25 cellular contexts compared by ENCODE assay signal in genomic region chr1:33231166-33231565, GRCh38. TPM values are rescaled to one million over a fixed set of nuclear protein-coding genes. Genes with fewer than 3 reads are reported as not detected.
A peak's percentile ranks its signal among the peaks of the same experiment; 100 is the strongest.
DNase-seq lines count a peak whose midpoint lies in the region; ATAC-seq, FAIRE-seq and TF ChIP-seq lines count a peak whose summit lies in the region.
"Had no signal": no experiment of that assay in that cellular context is flagged by ENCODE, and none has a peak within 500 bp of the region (broad histone marks: within the 10 kb centered on the region; RNA-seq: fewer than 3 reads in every experiment).

No MANE protein-coding gene starts in this region.

- H3K4me1 ChIP-seq in right atrium auricular region (peaks cover 0 to 18% of the 10 kb centered on the region in 2 donors), keratinocyte (ENCODE audit: control insufficient read depth, extremely low read depth, insufficient read depth, low read length) (peaks cover 14% of the 10 kb centered on the region), tibial nerve (peaks cover 0 to 7% (median 0%) of the 10 kb centered on the region in 4 donors)
- H3K4me1 ChIP-seq: A549, BE2C had no signal

- H3K4me3 ChIP-seq in right atrium auricular region, result no peak overlapping the region
- H3K4me3 ChIP-seq in keratinocyte (ENCODE audit: control insufficient read depth in 2 of 3, extremely low read depth in 1 of 3, insufficient read depth in 2 of 3, low read depth in 1 of 3, low read length in 3 of 3), result no peak overlapping the region
- H3K4me3 ChIP-seq in tibial nerve, result no peak overlapping the region
- H3K4me3 ChIP-seq: A549; BLaER1 treated with 17β-estradiol and CSF1 and Interleukin-3, amounts not matched to agents 10 nM and 100 nM; GM12878 had no signal

- H3K9me3 ChIP-seq in right atrium auricular region (no peaks in the 10 kb centered on the region), keratinocyte (ENCODE audit: control insufficient read depth, low read depth, low read length) (no peaks in the 10 kb centered on the region), tibial nerve (no peaks in the 10 kb centered on the region)
- H3K9me3 ChIP-seq: A549, BE2C had no signal

- dilution Hi-C loops in keratinocyte (cut with MboI; ENCODE audit: extremely low pct_ligation_motif_present, low sequenced_read_pairs), result no loop called here

- H2AFZ ChIP-seq in keratinocyte (ENCODE audit: control insufficient read depth, low read length), result no peak overlapping the region

- no peak overlapping the region for H3K4me2 ChIP-seq in keratinocyte (ENCODE audit: control insufficient read depth, extremely low read depth, insufficient read depth, low read depth, low read length)
- H3K4me2 ChIP-seq: A549; BLaER1 treated with 17β-estradiol and CSF1 and Interleukin-3, amounts not matched to agents 10 nM and 100 nM had no signal

- WGBS in tibial nerve, 2 donors, result 85 to 87% methylated on average over 7 of the region's 7 CpGs

- H3K27me3 ChIP-seq in right atrium auricular region (no peaks in the 10 kb centered on the region), keratinocyte (ENCODE audit: control insufficient read depth, extremely low read depth, insufficient read depth, low read length) (no peaks in the 10 kb centered on the region), tibial nerve (no peaks in the 10 kb centered on the region)
- H3K27me3 ChIP-seq: BE2C; BLaER1 treated with 17β-estradiol and CSF1 and Interleukin-3, amounts not matched to agents 10 nM and 100 nM had no signal

- no peaks in the 10 kb centered on the region for H4K20me1 ChIP-seq in keratinocyte (ENCODE audit: control insufficient read depth, extremely low read depth, insufficient read depth, low read length)
- H4K20me1 ChIP-seq: BLaER1 treated with 17β-estradiol and CSF1 and Interleukin-3, amounts not matched to agents 10 nM and 100 nM had no signal

- no peak for TF ChIP-seq EP300 in tibial nerve (IDR thresholded peaks at IDR 0.05)

- H3K27ac ChIP-seq in right atrium auricular region (no peak overlapping the region), keratinocyte (ENCODE audit: control insufficient read depth, insufficient read depth, low read length) (no peak overlapping the region), tibial nerve (no peak overlapping the region)
- H3K27ac ChIP-seq: A549; BLaER1 treated with 17β-estradiol and CSF1 and Interleukin-3, amounts not matched to agents 10 nM and 100 nM had no signal

- TF ChIP-seq POLR2A in tibial nerve (IDR thresholded peaks at IDR 0.05), result no peak

- intact Hi-C loops in left ventricle myocardium superior (cut with micrococcal nuclease), result no loop called here

- H3K36me3 ChIP-seq in right atrium auricular region (no peaks in the 10 kb centered on the region), keratinocyte (ENCODE audit: control insufficient read depth in 2 of 2, extremely low read depth in 1 of 2, insufficient read depth in 2 of 2, low read length in 2 of 2) (no peaks in the 10 kb centered on the region), tibial nerve (no peaks in the 10 kb centered on the region)
- H3K36me3 ChIP-seq: BE2C; BLaER1 treated with 17β-estradiol and CSF1 and Interleukin-3, amounts not matched to agents 10 nM and 100 nM had no signal

- no peaks in the 10 kb centered on the region for H3K9me1 ChIP-seq in keratinocyte (ENCODE audit: control insufficient read depth, extremely low read depth, insufficient read depth, low read length)

- DNase-seq in right atrium auricular region (ENCODE audit: low spot score) (peak; percentile 5), left ventricle myocardium superior (no peak), amniotic epithelial cell (ENCODE audit: low read depth) (peak; percentile 67), keratinocyte (ENCODE audit: low read depth, low spot score) (no peak), UCSD-AML1 (lab: John Stamatoyannopoulos, UW; ENCODE audit: unreplicated experiment) (no peak), tibial nerve (ENCODE audit: low spot score in 2 of 2) (no peak)
- DNase-seq: 8988T; ACHN; AML-193; BE2C; CD4-positive, alpha-beta T cell; CD8-positive, alpha-beta memory T cell; DMS 273 treated with DMSO at 0.1 percent for 48 hours; DMS79; EL; GDM1; GOT3; HCEC 1CT had no signal

- ATAC-seq in left ventricle myocardium superior (no peak), HG03025 (IDR thresholded peaks at IDR 0.05; ENCODE audit: low FRiP score, unreplicated experiment) (no peak)
- ATAC-seq: A549, GM12878 had no signal

- H3K9ac ChIP-seq in keratinocyte (ENCODE audit: control insufficient read depth, extremely low read depth, insufficient read depth, low read length), result no peak overlapping the region
- H3K9ac ChIP-seq: BLaER1 treated with 17β-estradiol and CSF1 and Interleukin-3, amounts not matched to agents 10 nM and 100 nM had no signal

- FAIRE-seq in keratinocyte (lab: Jason Lieb, UNC), result peak; percentile 20
- FAIRE-seq: A549, D721Med, GM12878, GM18507, H54 had no signal

- TF ChIP-seq CTCF in right atrium auricular region (IDR thresholded peaks at IDR 0.05), result no peak
- no peak for TF ChIP-seq CTCF in keratinocyte (optimal IDR thresholded peaks at IDR 0.05 in 1 of 3, IDR thresholded peaks at IDR 0.05 in 1 of 3, conservative IDR thresholded peaks at IDR 0.05 in 1 of 3; ENCODE audit: extremely low read depth in 1 of 3, insufficient read depth in 2 of 3, low read length in 3 of 3)
- TF ChIP-seq CTCF in tibial nerve (IDR thresholded peaks at IDR 0.05), result no peak

- H3K79me2 ChIP-seq in keratinocyte (ENCODE audit: control insufficient read depth, insufficient read depth, low read length), result no peaks in the 10 kb centered on the region

RNA-seq across cellular contexts. Expression of gene ZNF362, which starts 25.1 kb away (rescaled TPM):
- 10 to 100 TPM; 23.5 to 50.5 TPM for total RNA-seq in right atrium auricular region
- total RNA-seq in left ventricle myocardium superior, result 37.8 TPM
- 2.2 to 3.1 TPM (median 2.3 TPM) in 3 replicates for polyA plus RNA-seq in keratinocyte
- polyA plus RNA-seq in keratinocyte (2011; ENCODE audit: low read depth), result 1.2 TPM
- polyA plus RNA-seq in keratinocyte (2011; cell fraction: cytosol; rRNA removed), result 2.0 and 3.2 TPM in 2 replicates
- polyA plus RNA-seq in keratinocyte (2011; cell fraction: nucleus; rRNA removed), result 2.6 and 4.4 TPM in 2 replicates
- 2.8 and 6.0 TPM in 2 replicates for polyA plus RNA-seq in keratinocyte (2012; ENCODE audit: low replicate concordance)
- polyA minus RNA-seq in keratinocyte, result 5.6 to 10.1 TPM (median 9.1 TPM) in 3 replicates
- 10.9 TPM for polyA minus RNA-seq in keratinocyte (2011; cell fraction: cytosol; rRNA and poly(A)+ RNA removed)
- 2.0 and 3.7 TPM in 2 replicates for polyA minus RNA-seq in keratinocyte (2011; cell fraction: nucleus; rRNA and poly(A)+ RNA removed)
- total RNA-seq in tibial nerve, result 10 to 100 TPM; 14.7 to 21.8 (median 17.3) TPM

RNA-seq across cellular contexts. Expression of gene TRIM62, which starts 49.3 kb away (rescaled TPM):
- 1 to 10 TPM; 2.4 to 6.8 TPM for total RNA-seq in right atrium auricular region
- total RNA-seq in left ventricle myocardium superior, result 2.0 TPM
- polyA plus RNA-seq in keratinocyte, result 2.0 to 4.7 TPM (median 2.2 TPM) in 3 replicates
- 2.0 TPM for polyA plus RNA-seq in keratinocyte (2011; ENCODE audit: low read depth)
- polyA plus RNA-seq in keratinocyte (2011; cell fraction: cytosol; rRNA removed), result 4.6 and 5.5 TPM in 2 replicates
- polyA plus RNA-seq in keratinocyte (2011; cell fraction: nucleus; rRNA removed), result 10.2 and 13.8 TPM in 2 replicates
- 6.9 TPM in 2 replicates for polyA plus RNA-seq in keratinocyte (2012; ENCODE audit: low replicate concordance)
- 2.8 to 17.1 TPM (median 5.5 TPM) in 3 replicates for polyA minus RNA-seq in keratinocyte
- 8.6 TPM for polyA minus RNA-seq in keratinocyte (2011; cell fraction: cytosol; rRNA and poly(A)+ RNA removed)
- 6.9 and 7.8 TPM in 2 replicates for polyA minus RNA-seq in keratinocyte (2011; cell fraction: nucleus; rRNA and poly(A)+ RNA removed)
- 10 to 100 TPM; 11.1 to 14.9 (median 12.2) TPM for total RNA-seq in tibial nerve

Comparison
In these comparisons a context has a peak if more than half of its experiments do, and no peak if none do; other contexts are left out.
1. DNase-seq: peak in right atrium auricular region (single experiment) and amniotic epithelial cell (single experiment); none in left ventricle myocardium superior (single experiment), keratinocyte (single experiment), UCSD-AML1 (single experiment) and tibial nerve (0 of 2).